8 cellular contexts compared by ENCODE assay signal in genomic region chr12:57755194-57755453, GRCh38. TPM values are rescaled to one million over a fixed set of nuclear protein-coding genes. Genes with fewer than 3 reads are reported as not detected.
DNase-seq lines count a peak whose midpoint lies in the region; TF ChIP-seq lines count a peak whose summit lies in the region.

No MANE protein-coding gene starts in this region.

- DNase-seq in BE2C (no peak), Karpas-422 (no peak), osteoblast (ENCODE audit: insufficient read length, low spot score, missing footprints) (no peak), endothelial cell (ENCODE audit: low spot score) (no peak), NCI-H1105 (lab: John Stamatoyannopoulos, UW) (no peak), NCI-H2171 treated with DMSO at 0.1 percent for 48 hours (lab: John Stamatoyannopoulos, UW) (no peak), anterior cingulate cortex (lab: John Stamatoyannopoulos, UW) (no peak)
- no peak for DNase-seq in effector memory CD4-positive, alpha-beta T cell

- H3K27me3 ChIP-seq in BE2C (peaks cover 11% of the 10 kb centered on the region), Karpas-422 (ENCODE audit: low read length) (no peaks in the 10 kb centered on the region), osteoblast (ENCODE audit: insufficient read depth, low read length) (peaks cover 49% of the 10 kb centered on the region)
- H3K27me3 ChIP-seq in effector memory CD4-positive, alpha-beta T cell (replicated peaks; ENCODE audit: control insufficient read depth, insufficient read depth, low read length, poor library complexity, severe bottlenecking): no peaks in the 10 kb centered on the region

- H2AFZ ChIP-seq in Karpas-422 (ENCODE audit: low read length) (no peak overlapping the region), osteoblast (ENCODE audit: low read length) (no peak overlapping the region)

- no peak overlapping the region for H3K27ac Mint-ChIP-seq in endothelial cell (ENCODE audit: unreplicated experiment)

- H4K20me1 ChIP-seq in Karpas-422 (ENCODE audit: insufficient read depth, low read depth, low read length) (peaks cover 6% of the 10 kb centered on the region), osteoblast (ENCODE audit: insufficient read depth, low read length) (no peaks in the 10 kb centered on the region)

- no peak overlapping the region for H3K4me3 Mint-ChIP-seq in endothelial cell (ENCODE audit: unreplicated experiment)

- peak overlapping the region; percentile 80 for H3K27ac ChIP-seq in Karpas-422 (ENCODE audit: low read length)
- peak overlapping the region; percentile 80 for H3K27ac ChIP-seq in effector memory CD4-positive, alpha-beta T cell (ENCODE audit: insufficient read depth, low read length, poor library complexity, severe bottlenecking)
- no peak overlapping the region for H3K27ac ChIP-seq in osteoblast (ENCODE audit: low read depth, low read length)

- peak overlapping the region; percentile 97 for H3K4me2 ChIP-seq in Karpas-422 (ENCODE audit: low read depth, low read length, poor library complexity, severe bottlenecking)
- no peak overlapping the region for H3K4me2 ChIP-seq in osteoblast (ENCODE audit: insufficient read depth, low read length)

- H3K9me3 ChIP-seq in BE2C (no peaks in the 10 kb centered on the region), Karpas-422 (ENCODE audit: low read length) (no peaks in the 10 kb centered on the region), osteoblast (ENCODE audit: low read depth, low read length) (no peaks in the 10 kb centered on the region)
- H3K9me3 ChIP-seq in effector memory CD4-positive, alpha-beta T cell (ENCODE audit: control insufficient read depth, low read length): no peaks in the 10 kb centered on the region

- H3K9me2 ChIP-seq in Karpas-422 (replicated peaks; ENCODE audit: insufficient read depth, low read length): no peaks in the 10 kb centered on the region

- peak overlapping the region; percentile 63 for H3K4me3 ChIP-seq in BE2C (ENCODE audit: low read depth, low read length)
- H3K4me3 ChIP-seq in Karpas-422 (ENCODE audit: low read length): peak overlapping the region; percentile 77
- peak overlapping the region; percentile 54 for H3K4me3 ChIP-seq in effector memory CD4-positive, alpha-beta T cell (ENCODE audit: insufficient read depth, low read depth, low read length, poor library complexity, severe bottlenecking)
- H3K4me3 ChIP-seq in osteoblast (ENCODE audit: insufficient read depth, low read length): peak overlapping the region; percentile 32

- H3K79me2 ChIP-seq in Karpas-422 (ENCODE audit: low read length) (peaks cover 50% of the 10 kb centered on the region), osteoblast (ENCODE audit: insufficient read depth, low read length) (peaks cover 22% of the 10 kb centered on the region)

- TF ChIP-seq CTCF in BE2C (IDR thresholded peaks at IDR 0.05; ENCODE audit: low read depth, low read length) (no peak), osteoblast (IDR thresholded peaks at IDR 0.05; ENCODE audit: extremely low read depth, low read depth, low read length) (no peak), endothelial cell (IDR thresholded peaks at IDR 0.05; ENCODE audit: unreplicated experiment) (no peak)

- peaks cover 13% of the 10 kb centered on the region for H3K36me3 ChIP-seq in BE2C
- H3K36me3 ChIP-seq in Karpas-422 (ENCODE audit: insufficient read depth, low read length): peaks cover 31% of the 10 kb centered on the region
- H3K36me3 ChIP-seq in effector memory CD4-positive, alpha-beta T cell (ENCODE audit: control insufficient read depth, insufficient read depth, low read length): peaks cover 21% of the 10 kb centered on the region
- H3K36me3 ChIP-seq in osteoblast (ENCODE audit: insufficient read depth, low read length): peaks cover 11% of the 10 kb centered on the region

- peaks cover 39% of the 10 kb centered on the region for H3K4me1 Mint-ChIP-seq in endothelial cell (ENCODE audit: unreplicated experiment)

- H3K4me1 ChIP-seq in BE2C (peaks cover 4% of the 10 kb centered on the region; the same call in 1 of the 2 replicates), Karpas-422 (ENCODE audit: low read length) (peaks cover 42% of the 10 kb centered on the region), osteoblast (ENCODE audit: insufficient read depth, low read length) (peaks cover 16% of the 10 kb centered on the region)
- H3K4me1 ChIP-seq in effector memory CD4-positive, alpha-beta T cell (ENCODE audit: control insufficient read depth, insufficient read depth, low read length, poor library complexity, severe bottlenecking): peaks cover 41% of the 10 kb centered on the region

- peak overlapping the region; percentile 78 for H3K9ac ChIP-seq in Karpas-422 (ENCODE audit: low read length)

- peaks cover 34% of the 10 kb centered on the region for H3K36me3 Mint-ChIP-seq in endothelial cell (ENCODE audit: low read depth, unreplicated experiment)

- no peaks in the 10 kb centered on the region for H3K9me3 Mint-ChIP-seq in endothelial cell (ENCODE audit: unreplicated experiment)

- peaks cover 35% of the 10 kb centered on the region for H3K27me3 Mint-ChIP-seq in endothelial cell (ENCODE audit: unreplicated experiment)

RNA-seq across cellular contexts. Expression of gene MARCHF9, which starts 0.2 kb away (rescaled TPM):
- polyA plus RNA-seq in BE2C (2012; ENCODE audit: insufficient read depth, insufficient read length, low read depth): 36.9 TPM
- 30.3 and 45.9 TPM in 2 replicates for total RNA-seq in Karpas-422 (2014; rRNA removed; shearing (Covaris generic); ENCODE audit: low replicate concordance)
- total RNA-seq in osteoblast (0.59 and 0.72 TPM in 2 replicates), endothelial cell (ENCODE audit: unreplicated experiment) (2.3 TPM)

RNA-seq across cellular contexts. Expression of gene CDK4, which starts 3.0 kb away (rescaled TPM):
- polyA plus RNA-seq in BE2C (2012; ENCODE audit: insufficient read depth, insufficient read length, low read depth): 737 TPM
- 154 and 164 TPM in 2 replicates for total RNA-seq in Karpas-422 (2014; rRNA removed; shearing (Covaris generic); ENCODE audit: low replicate concordance)
- total RNA-seq in osteoblast: 275 and 293 TPM in 2 replicates
- 120 TPM for total RNA-seq in endothelial cell (ENCODE audit: unreplicated experiment)

RNA-seq across cellular contexts. Expression of gene TSPAN31, which starts 10.3 kb away (rescaled TPM):
- polyA plus RNA-seq in BE2C (2012; ENCODE audit: insufficient read depth, insufficient read length, low read depth): 18.6 TPM
- total RNA-seq in Karpas-422 (2014; rRNA removed; shearing (Covaris generic); ENCODE audit: low replicate concordance): 33.3 and 42.7 TPM in 2 replicates
- total RNA-seq in osteoblast: 37.4 and 41.6 TPM in 2 replicates
- 21.8 TPM for total RNA-seq in endothelial cell (ENCODE audit: unreplicated experiment)

RNA-seq across cellular contexts. Expression of gene CYP27B1, which starts 11.8 kb away (rescaled TPM):
- polyA plus RNA-seq in BE2C (2012; ENCODE audit: insufficient read depth, insufficient read length, low read depth): 47.2 TPM
- 0.86 and 3.5 TPM in 2 replicates for total RNA-seq in Karpas-422 (2014; rRNA removed; shearing (Covaris generic); ENCODE audit: low replicate concordance)
- total RNA-seq in osteoblast: 0.29 and 0.36 TPM in 2 replicates
- 1.4 TPM for total RNA-seq in endothelial cell (ENCODE audit: unreplicated experiment)

RNA-seq across cellular contexts. Expression of gene AGAP2, which starts 16.6 kb away (rescaled TPM):
- polyA plus RNA-seq in BE2C (2012; ENCODE audit: insufficient read depth, insufficient read length, low read depth): 3.9 TPM
- total RNA-seq in Karpas-422 (2014; rRNA removed; shearing (Covaris generic); ENCODE audit: low replicate concordance): 6.7 and 12.0 TPM in 2 replicates
- total RNA-seq in osteoblast (0.29 and 0.72 TPM in 2 replicates), endothelial cell (ENCODE audit: unreplicated experiment) (27.0 TPM)
